In the genomic region with DNA sequence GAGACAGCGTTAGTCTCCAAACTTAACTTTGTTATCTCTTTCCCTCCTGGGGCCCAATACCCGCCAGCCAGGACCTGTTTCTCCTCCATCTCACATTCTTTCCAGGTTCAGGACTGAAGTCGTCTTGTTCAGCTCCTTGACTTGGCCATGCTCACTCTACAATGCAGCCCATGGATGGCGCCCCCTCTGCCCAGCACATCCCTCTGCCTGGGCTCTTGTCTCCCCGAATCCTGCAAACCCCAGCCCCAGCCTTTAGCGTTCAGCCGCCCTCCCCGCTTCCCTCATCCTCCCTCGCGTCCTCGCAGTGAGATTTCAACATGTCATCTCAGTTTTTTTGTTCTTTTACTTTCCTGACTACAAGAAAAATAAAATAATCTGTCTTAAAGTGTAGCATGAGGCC, we compare ENCODE assay signal across 17 cellular contexts. TPM values are rescaled to one million over a fixed set of nuclear protein-coding genes. Genes with fewer than 3 reads are reported as not detected.
DNase-seq lines count a peak whose midpoint lies in the region; ATAC-seq and TF ChIP-seq lines count a peak whose summit lies in the region.
"Had no signal": no experiment of that assay in that cellular context is flagged by ENCODE, and none has a peak within 500 bp of the region (broad histone marks: within the 10 kb centered on the region; RNA-seq: fewer than 3 reads in every experiment).

No MANE protein-coding gene starts in this region.

- CTCF ChIA-PET in Calu3 (lab: Charles Lee) = no interaction called here
- CTCF ChIA-PET in SK-N-SH (lab: Yijun Ruan, JAX) = interaction anchor here (1.9 kb wide), 1 partner anchor 33 kb away, joined by 5 read pairs; no protein-coding TSS in a partner anchor
- CTCF ChIA-PET in activated CD4-positive, alpha-beta T cell treated with anti-CD3 and anti-CD28 coated beads, Interleukin-2, amount 10 ng/mL, durations not matched to agents 7 days and 5 days (lab: Charles Lee) = interaction anchor here (1.0 to 1.3 kb wide), 3 partner anchors 15 to 128 kb away, joined by 3 read pairs; a partner anchor contains a TSS

- H3K9ac ChIP-seq in endodermal cell (ENCODE audit: extremely low read depth, low read length, poor library complexity, severe bottlenecking) (no peak overlapping the region), stomach smooth muscle (ENCODE audit: low read length in 2 of 2) (no peak overlapping the region), SK-N-SH (no peak overlapping the region)

- no peak overlapping the region for H3K4me3 ChIP-seq in endodermal cell (ENCODE audit: low read length)
- H3K4me3 ChIP-seq in muscle layer of duodenum (ENCODE audit: low read depth in 1 of 2, low read length in 2 of 2) = no peak overlapping the region
- H3K4me3 ChIP-seq in stomach smooth muscle (ENCODE audit: low read length in 2 of 2) = peak overlapping the region in 1 of 2 donors; percentile 29
- H3K4me3 ChIP-seq in SK-N-SH (ENCODE audit: low read depth in 2 of 2, low read length in 1 of 2) = no peak overlapping the region
- H3K4me3 ChIP-seq: A549 had no signal

- no peaks in the 10 kb centered on the region for H3K79me2 ChIP-seq in SK-N-SH (ENCODE audit: insufficient read depth)

- H3K4me3 Mint-ChIP-seq in endodermal cell (no peak overlapping the region), Calu3 (ENCODE audit: low read depth, unreplicated experiment) (no peak overlapping the region)
- H3K4me3 Mint-ChIP-seq in activated CD4-positive, alpha-beta T cell treated with anti-CD3 and anti-CD28 coated beads, Interleukin-2, amount 10 ng/mL, durations not matched to agents 7 days and 5 days = no peak overlapping the region
- H3K4me3 Mint-ChIP-seq: CD14-positive monocyte had no signal

- H3K36me3 ChIP-seq in endodermal cell (ENCODE audit: control insufficient read depth, insufficient read depth, low read length) (no peaks in the 10 kb centered on the region), muscle layer of duodenum (ENCODE audit: control insufficient read depth in 1 of 2, insufficient read depth in 2 of 2, low read length in 2 of 2) (no peaks in the 10 kb centered on the region), stomach smooth muscle (ENCODE audit: control insufficient read depth in 2 of 2, insufficient read depth in 2 of 2, low read length in 2 of 2) (no peaks in the 10 kb centered on the region), SK-N-SH (replicated peaks in 1 of 2; ENCODE audit: control insufficient read depth in 1 of 2, insufficient read depth in 2 of 2, low read length in 1 of 2) (no peaks in the 10 kb centered on the region)

- DNase-seq in GM13976 (ENCODE audit: low spot score) = peak; percentile 6
- DNase-seq in endodermal cell = peak; percentile 70
- no peak for DNase-seq in Calu3
- no peak for DNase-seq in SK-N-SH
- DNase-seq in activated CD4-positive, alpha-beta T cell treated with anti-CD3 and anti-CD28 coated beads, Interleukin-2, amount 10 ng/mL, durations not matched to agents 7 days and 5 days = no peak
- DNase-seq: AML-193, COR-L47, NCI-H1417 treated with DMSO at 0.1 percent for 48 hours, NCI-H1930, NCI-H69, Right ventricle myocardium superior had no signal

- intact Hi-C loops in Calu3 (cut with micrococcal nuclease; ENCODE audit: unreplicated experiment) = no loop called here

- 84 to 86% methylated on average over 4 to 11 of the region's 11 CpGs for WGBS in endodermal cell (ENCODE audit: insufficient coverage in 1 of 2, insufficient read length in 1 of 2), 2 experiments
- WGBS in SK-N-SH (ENCODE audit: low lambda C conversion rate) = 74% methylated on average over 11 of the region's 11 CpGs

- no peak for TF ChIP-seq EP300 in SK-N-SH (IDR thresholded peaks at IDR 0.05; ENCODE audit: borderline replicate concordance in 1 of 2, low read depth in 1 of 2, low read length in 1 of 2)

- in situ Hi-C loops in GM13976 (cut with MboI; ENCODE audit: low sequenced_read_pairs, unreplicated experiment) = no loop called here

- TF ChIP-seq RAD21 in SK-N-SH (IDR thresholded peaks at IDR 0.05; ENCODE audit: low read length) = no peak

- H3K9me3 ChIP-seq in endodermal cell (ENCODE audit: control insufficient read depth, low read length) = no peaks in the 10 kb centered on the region
- no peaks in the 10 kb centered on the region for H3K9me3 ChIP-seq in muscle layer of duodenum (ENCODE audit: control insufficient read depth in 1 of 2, low read length in 2 of 2)
- H3K9me3 ChIP-seq in stomach smooth muscle (ENCODE audit: control insufficient read depth in 2 of 2, low read length in 2 of 2) = no peaks in the 10 kb centered on the region
- H3K9me3 ChIP-seq in SK-N-SH = no peaks in the 10 kb centered on the region
- H3K9me3 ChIP-seq: A549 had no signal

- no peaks in the 10 kb centered on the region for H3K9me2 ChIP-seq in SK-N-SH

- H3K4me2 ChIP-seq in SK-N-SH = no peak overlapping the region
- H3K4me2 ChIP-seq: A549 had no signal

- no peak for ATAC-seq in HG03469 (IDR thresholded peaks at IDR 0.05; ENCODE audit: unreplicated experiment)

- no peaks in the 10 kb centered on the region for H3K36me3 Mint-ChIP-seq in endodermal cell (ENCODE audit: low read depth)
- H3K36me3 Mint-ChIP-seq in Calu3 (ENCODE audit: insufficient read depth, unreplicated experiment) = no peaks in the 10 kb centered on the region
- H3K36me3 Mint-ChIP-seq in activated CD4-positive, alpha-beta T cell treated with anti-CD3 and anti-CD28 coated beads, Interleukin-2, amount 10 ng/mL, durations not matched to agents 7 days and 5 days (ENCODE audit: low read depth) = no peaks in the 10 kb centered on the region
- H3K36me3 Mint-ChIP-seq: CD14-positive monocyte had no signal

- H3K27me3 ChIP-seq in endodermal cell (ENCODE audit: control insufficient read depth, insufficient read depth, low read length, poor library complexity, severe bottlenecking) (no peaks in the 10 kb centered on the region), muscle layer of duodenum (ENCODE audit: low read depth, low read length) (no peaks in the 10 kb centered on the region), stomach smooth muscle (ENCODE audit: control insufficient read depth in 1 of 2, insufficient read depth in 2 of 2, low read length in 2 of 2) (no peaks in the 10 kb centered on the region), SK-N-SH (ENCODE audit: insufficient read depth) (no peaks in the 10 kb centered on the region)

- H3K27ac ChIP-seq in endodermal cell (ENCODE audit: low read depth, low read length) = no peak overlapping the region
- H3K27ac ChIP-seq in muscle layer of duodenum (ENCODE audit: low read length) = peak overlapping the region; percentile 23
- H3K27ac ChIP-seq in stomach smooth muscle (ENCODE audit: low read length) = peak overlapping the region; percentile 41
- H3K27ac ChIP-seq in SK-N-SH (ENCODE audit: low read depth in 2 of 2, low read length in 1 of 2) = no peak overlapping the region
- H3K27ac ChIP-seq: A549, HL-60 had no signal

- H3K4me1 ChIP-seq in endodermal cell (ENCODE audit: control insufficient read depth, insufficient read depth, low read length) (no peaks in the 10 kb centered on the region), muscle layer of duodenum (ENCODE audit: control insufficient read depth in 1 of 2, insufficient read depth in 2 of 2, low read length in 2 of 2) (no peaks in the 10 kb centered on the region), stomach smooth muscle (ENCODE audit: control insufficient read depth, insufficient read depth, low read length) (peaks cover 15% of the 10 kb centered on the region), SK-N-SH (ENCODE audit: control insufficient read depth in 1 of 2, insufficient read depth in 2 of 2, low read depth in 1 of 2, low read length in 1 of 2) (no peaks in the 10 kb centered on the region)
- H3K4me1 ChIP-seq: A549 had no signal

- no peaks in the 10 kb centered on the region for H3K9me3 Mint-ChIP-seq in endodermal cell
- H3K9me3 Mint-ChIP-seq in Calu3 (ENCODE audit: low read depth, unreplicated experiment) = no peaks in the 10 kb centered on the region
- no peaks in the 10 kb centered on the region for H3K9me3 Mint-ChIP-seq in activated CD4-positive, alpha-beta T cell treated with anti-CD3 and anti-CD28 coated beads, Interleukin-2, amount 10 ng/mL, durations not matched to agents 7 days and 5 days

- H3K27ac Mint-ChIP-seq in endodermal cell (no peak overlapping the region), Calu3 (ENCODE audit: unreplicated experiment) (no peak overlapping the region)
- no peak overlapping the region for H3K27ac Mint-ChIP-seq in activated CD4-positive, alpha-beta T cell treated with anti-CD3 and anti-CD28 coated beads, Interleukin-2, amount 10 ng/mL, durations not matched to agents 7 days and 5 days

- TF ChIP-seq CTCF in GM13976 (IDR thresholded peaks at IDR 0.05; ENCODE audit: borderline replicate concordance, control extremely low read depth, extremely low read depth, insufficient read depth, missing control alignments) (no peak), endodermal cell (conservative IDR thresholded peaks at IDR 0.05) (peak; percentile 55), Calu3 (IDR thresholded peaks at IDR 0.05; ENCODE audit: unreplicated experiment) (no peak), SK-N-SH (IDR thresholded peaks at IDR 0.05) (no peak)

- no peaks in the 10 kb centered on the region for H4K20me1 ChIP-seq in SK-N-SH (ENCODE audit: insufficient read depth)

- POLR2A ChIA-PET in SK-N-SH (lab: Yijun Ruan, JAX) = no interaction called here
- POLR2A ChIA-PET in activated CD4-positive, alpha-beta T cell treated with anti-CD3 and anti-CD28 coated beads, Interleukin-2, amount 10 ng/mL, durations not matched to agents 7 days and 5 days (lab: Charles Lee) = no interaction called here

- no peaks in the 10 kb centered on the region for H3F3A ChIP-seq in SK-N-SH (replicated peaks; ENCODE audit: insufficient read depth)

- H3K4me1 Mint-ChIP-seq in endodermal cell = peaks cover 8% of the 10 kb centered on the region
- no peaks in the 10 kb centered on the region for H3K4me1 Mint-ChIP-seq in Calu3 (ENCODE audit: low read depth, unreplicated experiment)
- H3K4me1 Mint-ChIP-seq in activated CD4-positive, alpha-beta T cell treated with anti-CD3 and anti-CD28 coated beads, Interleukin-2, amount 10 ng/mL, durations not matched to agents 7 days and 5 days = no peaks in the 10 kb centered on the region
- H3K4me1 Mint-ChIP-seq: CD14-positive monocyte had no signal

- BruUV-seq in Calu3 (replicated peaks; lab: Mats Ljungman, UMichigan) = no TSS peak

- no peaks in the 10 kb centered on the region for H3K27me3 Mint-ChIP-seq in endodermal cell (ENCODE audit: insufficient read depth)
- peaks cover 49% of the 10 kb centered on the region for H3K27me3 Mint-ChIP-seq in Calu3 (ENCODE audit: unreplicated experiment)
- H3K27me3 Mint-ChIP-seq in activated CD4-positive, alpha-beta T cell treated with anti-CD3 and anti-CD28 coated beads, Interleukin-2, amount 10 ng/mL, durations not matched to agents 7 days and 5 days = peaks cover 3% of the 10 kb centered on the region

- H2AFZ ChIP-seq in SK-N-SH (ENCODE audit: low read depth) = no peak overlapping the region

RNA-seq across cellular contexts. Expression of a gene that starts 1.2 kb away (rescaled TPM):
- total RNA-seq in endodermal cell (under 1 TPM in 1 of 2 donors, not detected in 1; 0.55 TPM), Calu3 (2022) (not detected in 2 replicates)
- 0.46 TPM for polyA plus RNA-seq in endodermal cell (2013, experiment 1 of 2)
- 0.79 TPM for polyA plus RNA-seq in endodermal cell (2013, experiment 2 of 2)
- polyA plus RNA-seq in SK-N-SH (2012; rRNA removed) = not detected in 2 replicates
- not detected in 2 replicates for polyA plus RNA-seq in SK-N-SH (2012; cell fraction: cytosol; rRNA removed)
- not detected in 2 replicates for polyA plus RNA-seq in SK-N-SH (2012; cell fraction: nucleus; rRNA removed)
- total RNA-seq in activated CD4-positive, alpha-beta T cell treated with anti-CD3 and anti-CD28 coated beads, Interleukin-2, amount 10 ng/mL, durations not matched to agents 7 days and 5 days = under 1 TPM; 0.47 to 0.79 TPM
- polyA plus RNA-seq: CD14-positive monocyte had no signal

Comparison
In these comparisons a context has a peak if more than half of its experiments do, and no peak if none do; other contexts are left out.
1. DNase-seq: peak in GM13976 (single experiment) and endodermal cell (single experiment); none in Calu3 (single experiment), SK-N-SH (single experiment) and activated CD4-positive, alpha-beta T cell treated with anti-CD3 and anti-CD28 coated beads, Interleukin-2, amount 10 ng/mL, durations not matched to agents 7 days and 5 days (single experiment).
2. H3K27ac ChIP-seq: peak in muscle layer of duodenum (single experiment) and stomach smooth muscle (single experiment); none in endodermal cell (single experiment) and SK-N-SH (0 of 2).